Comparison of ENCODE assay signal across 8 cellular contexts in genomic region chr2:234257859-234258561, GRCh38.
DNase-seq lines count a peak whose midpoint lies in the region; ATAC-seq, FAIRE-seq and TF ChIP-seq lines count a peak whose summit lies in the region.

No MANE protein-coding gene starts in this region.

- FAIRE-seq in bronchial epithelial cell (lab: Jason Lieb, UNC) (peak; percentile 93), HepG2 (lab: Jason Lieb, UNC) (peak; percentile 37)

- POLR2A ChIA-PET in HepG2 (lab: Yijun Ruan, JAX), result no interaction called here

- in situ Hi-C loops in HepG2 (cut with HindIII; ENCODE audit: extremely low pct_ligation_motif_present, low pct_unique_long_range_greater_than_20kb), result loop anchor here (10.0 kb wide), 1 partner anchor 283 kb away; no protein-coding TSS in a partner anchor

- TF ChIP-seq EP300 in HepG2 (IDR thresholded peaks at IDR 0.05; ENCODE audit: low read depth in 2 of 2, low read length in 2 of 2), result no peak
- no peak for TF ChIP-seq EP300 in HepG2 (CRISPR knock-in tag; IDR thresholded peaks at IDR 0.05; ENCODE audit: borderline replicate concordance)

- no peak for TF ChIP-seq POLR2A in HepG2 (IDR thresholded peaks at IDR 0.05; ENCODE audit: insufficient read depth in 1 of 2, low read depth in 2 of 2, low read length in 2 of 2)

- TF ChIP-seq RAD21 in HepG2 (CRISPR knock-in tag; IDR thresholded peaks at IDR 0.05), result peak; percentile 51; the same call in 1 of the 2 replicates

- no TSS peak for BruUV-seq in HepG2 (replicated peaks; lab: Mats Ljungman, UMichigan)

- no peak overlapping the region for H3K27ac ChIP-seq in HepG2 (ENCODE audit: extremely low read length, insufficient read depth, low read length)
- no peak overlapping the region for H3K27ac ChIP-seq in tibial artery

- H3K4me2 ChIP-seq in HepG2 (ENCODE audit: low read depth, low read length), result no peak overlapping the region

- TF ChIP-seq CTCF in bronchial epithelial cell (IDR thresholded peaks at IDR 0.05; ENCODE audit: insufficient read depth, low read length, severe bottlenecking) (peak; percentile 87), HepG2 (CRISPR knock-in tag; IDR thresholded peaks at IDR 0.05) (peak; percentile 70), tibial artery (IDR thresholded peaks at IDR 0.05) (peak; percentile 8)

- H3K36me3 ChIP-seq in bronchial epithelial cell (ENCODE audit: control insufficient read depth, insufficient read depth, low read length) (no peaks in the 10 kb centered on the region), HepG2 (replicated peaks in 1 of 2; ENCODE audit: control insufficient read depth in 1 of 2, insufficient read depth in 2 of 2, low read length in 2 of 2) (no peaks in the 10 kb centered on the region), tibial artery (no peaks in the 10 kb centered on the region)

- no peaks in the 10 kb centered on the region for H3K79me2 ChIP-seq in HepG2 (ENCODE audit: insufficient read depth, low read length)

- H3K4me1 ChIP-seq in HepG2 (ENCODE audit: insufficient read depth, low read length), result no peaks in the 10 kb centered on the region
- H3K4me1 ChIP-seq in tibial artery, result no peaks in the 10 kb centered on the region

- H3K9ac ChIP-seq in HepG2 (ENCODE audit: insufficient read depth, low read depth, low read length), result no peak overlapping the region

- no peak overlapping the region for H2AFZ ChIP-seq in HepG2 (ENCODE audit: low read length)

- H3K27me3 ChIP-seq in bronchial epithelial cell (ENCODE audit: control insufficient read depth, insufficient read depth, low read length) (no peaks in the 10 kb centered on the region), HepG2 (ENCODE audit: control insufficient read depth in 1 of 2, insufficient read depth in 2 of 2, low read length in 2 of 2) (no peaks in the 10 kb centered on the region), tibial artery (peaks cover 0 to 5% of the 10 kb centered on the region in 2 donors)

- no peaks in the 10 kb centered on the region for H4K20me1 ChIP-seq in HepG2 (ENCODE audit: insufficient read depth, low read length)

- WGBS in HepG2 (ENCODE audit: low lambda C conversion rate), result 16% methylated on average over 10 of the region's 10 CpGs

- intact Hi-C loops in HepG2 (cut with micrococcal nuclease; ENCODE audit: unreplicated experiment) (loop anchor here (1.0 kb wide), 2 partner anchors 123 to 282 kb away; no protein-coding TSS in a partner anchor), tibial artery (cut with DNase I; ENCODE audit: low total_unique reads) (no loop called here)

- CTCF ChIA-PET in HepG2 (lab: Yijun Ruan, JAX; ENCODE audit: low intra/inter-chr PET ratio, low total read pairs), result interaction anchor here (1.4 to 2.5 kb wide), 2 partner anchors 122 to 281 kb away, joined by 7 to 10 read pairs; no protein-coding TSS in a partner anchor

- DNase-seq in NOMO-1 treated with DMSO at 0.1 percent for 48 hours (lab: John Stamatoyannopoulos, UW; ENCODE audit: unreplicated experiment) (peak; percentile 5), NOMO-1 (lab: John Stamatoyannopoulos, UW; ENCODE audit: unreplicated experiment in 2 of 2) (no peak), NCI-H446 treated with DMSO at 0.1 percent for 48 hours (lab: John Stamatoyannopoulos, UW) (peak; percentile 37), bronchial epithelial cell (ENCODE audit: low read depth) (peak; percentile 97), HepG2 (ENCODE audit: low spot score) (peak; percentile 64), tibial artery (peak in 1 of 2 donors; percentile 41), SKM-1 (lab: John Stamatoyannopoulos, UW; ENCODE audit: unreplicated experiment) (no peak)

- no peaks in the 10 kb centered on the region for H3K9me3 ChIP-seq in HepG2 (ENCODE audit: low read length)
- no peaks in the 10 kb centered on the region for H3K9me3 ChIP-seq in tibial artery

- peak; percentile 97 for ATAC-seq in HepG2
- ATAC-seq in HG02678 (IDR thresholded peaks at IDR 0.05; ENCODE audit: unreplicated experiment), result no peak

- H3K4me3 ChIP-seq in bronchial epithelial cell (ENCODE audit: low read depth, low read length), result no peak overlapping the region
- no peak overlapping the region for H3K4me3 ChIP-seq in HepG2 (replicated peaks in 1 of 3; ENCODE audit: insufficient read depth in 1 of 3, low read depth in 2 of 3, low read length in 3 of 3)
- H3K4me3 ChIP-seq in tibial artery, result no peak overlapping the region

TF ChIP-seq in HepG2, 621 proteins besides CTCF, POLR2A, EP300 and RAD21 (continues in another document):
- 0 out of 2 replicates have a peak, but pooled peaks have one; percentile 31 for TF ChIP-seq ZNF691 (CRISPR knock-in tag; IDR thresholded peaks at IDR 0.05; ENCODE audit: borderline replicate concordance, low read depth)
- TF ChIP-seq SIN3B (IDR thresholded peaks at IDR 0.05; ENCODE audit: low read length), result no peak
- no peak for TF ChIP-seq MYNN (CRISPR knock-in tag; IDR thresholded peaks at IDR 0.05; ENCODE audit: low read depth)
- TF ChIP-seq CCDC6 (CRISPR knock-in tag; IDR thresholded peaks at IDR 0.05), result no peak
- TF ChIP-seq TFE3 (CRISPR knock-in tag; IDR thresholded peaks at IDR 0.05), result peak; percentile 43; the same call in 1 of the 2 replicates
- no peak for TF ChIP-seq ZNF432 (CRISPR knock-in tag; IDR thresholded peaks at IDR 0.05; ENCODE audit: borderline replicate concordance)
- no peak for TF ChIP-seq CREBL2 (CRISPR knock-in tag; IDR thresholded peaks at IDR 0.05; ENCODE audit: borderline replicate concordance)
- TF ChIP-seq MXI1 (IDR thresholded peaks at IDR 0.05; ENCODE audit: borderline replicate concordance, low read depth, low read length), result 0 out of 3 replicates have a peak, but pooled peaks have one; percentile 24
- no peak for TF ChIP-seq DPF2 (CRISPR knock-in tag; IDR thresholded peaks at IDR 0.05; ENCODE audit: borderline replicate concordance, low read depth)
- no peak for TF ChIP-seq FOXC1 (CRISPR knock-in tag; IDR thresholded peaks at IDR 0.05; ENCODE audit: borderline replicate concordance)
- no peak for TF ChIP-seq ZNF816 (CRISPR knock-in tag; IDR thresholded peaks at IDR 0.05; ENCODE audit: borderline replicate concordance)
- TF ChIP-seq ZSCAN20 (CRISPR knock-in tag; IDR thresholded peaks at IDR 0.05; ENCODE audit: borderline replicate concordance), result no peak
- no peak for TF ChIP-seq SNRNP70 (IDR thresholded peaks at IDR 0.05; ENCODE audit: low read depth, low read length)
- no peak for TF ChIP-seq ZMAT5 (CRISPR knock-in tag; IDR thresholded peaks at IDR 0.05; ENCODE audit: borderline replicate concordance, low read depth)
- TF ChIP-seq ZBTB43 (CRISPR knock-in tag; conservative IDR thresholded peaks at IDR 0.05), result no peak

Comparison
In these comparisons a context has a peak if more than half of its experiments do, and no peak if none do; other contexts are left out.
1. DNase-seq: peak in NOMO-1 treated with DMSO at 0.1 percent for 48 hours (single experiment), NCI-H446 treated with DMSO at 0.1 percent for 48 hours (single experiment), bronchial epithelial cell (single experiment) and HepG2 (single experiment); none in NOMO-1 (0 of 2) and SKM-1 (single experiment).
2. CTCF ChIP-seq: peak in every context shown above with its lines; median percentile 87 in bronchial epithelial cell; 70 in HepG2; 8 in tibial artery.